ENCODE assay signal across 15 cellular contexts in the genomic region with DNA sequence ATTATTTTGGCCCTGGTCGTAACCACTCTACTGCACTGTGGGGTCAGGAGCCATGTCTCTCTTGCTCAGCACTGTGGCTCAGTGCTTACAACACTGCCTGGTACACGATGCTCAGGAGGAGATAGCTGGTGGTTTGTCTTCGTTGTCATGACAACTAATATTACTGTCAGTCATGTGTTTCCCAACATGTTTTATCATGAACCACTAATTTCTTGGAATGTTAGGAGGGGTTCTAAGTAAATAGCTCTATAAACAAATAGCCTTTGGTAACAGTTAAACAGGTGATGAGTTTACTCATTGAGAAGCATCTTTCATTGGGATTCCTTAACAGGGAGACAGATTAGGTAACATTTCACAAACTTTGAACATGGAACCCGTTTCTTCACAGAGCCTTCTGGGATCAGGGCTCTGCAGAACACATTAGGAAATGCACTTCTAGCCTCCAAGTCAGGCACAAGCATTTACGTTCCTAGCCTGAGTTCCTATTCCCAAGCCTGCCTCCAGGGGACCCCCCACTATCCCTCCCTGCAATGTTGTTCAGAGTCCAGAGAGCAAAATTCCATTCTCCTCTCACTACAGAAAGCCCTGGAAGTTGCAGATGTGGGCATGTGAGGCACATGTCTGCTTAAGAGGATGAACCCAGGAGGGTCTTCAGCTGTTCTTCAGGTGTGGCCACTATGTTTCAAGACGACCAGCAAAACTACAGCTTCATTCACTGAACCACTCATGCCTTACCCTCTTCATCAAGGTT. TPM values are rescaled to one million over a fixed set of nuclear protein-coding genes. Genes with fewer than 3 reads are reported as not detected.
A peak's percentile ranks its signal among the peaks of the same experiment; 100 is the strongest.
DNase-seq lines count a peak whose midpoint lies in the region; ATAC-seq, FAIRE-seq and TF ChIP-seq lines count a peak whose summit lies in the region.
"Had no signal": no experiment of that assay in that cellular context is flagged by ENCODE, and none has a peak within 500 bp of the region (broad histone marks: within the 10 kb centered on the region; RNA-seq: fewer than 3 reads in every experiment).

No MANE protein-coding gene starts in this region.

- no peak overlapping the region for H3K27ac Mint-ChIP-seq in astrocyte (ENCODE audit: unreplicated experiment)
- H3K27ac Mint-ChIP-seq in stimulated activated naive CD8-positive, alpha-beta T cell treated with anti-CD3 and anti-CD28 coated beads, Interleukin-15, amount 100 ng/mL, for 72 hours: no peak overlapping the region
- no peak overlapping the region for H3K27ac Mint-ChIP-seq in activated CD8-positive, alpha-beta T cell treated with anti-CD3 and anti-CD28 coated beads, Interleukin-2, amount 10 ng/mL, durations not matched to agents 7 days and 5 days
- H3K27ac Mint-ChIP-seq: stimulated activated memory B cell treated with anti-CD40 and anti-IgM and Interleukin-4, amounts not matched to agents 10 μg/mL and 1 μg/mL and 100 μg/mL, for 72 hours had no signal

- no peaks in the 10 kb centered on the region for H3K4me1 Mint-ChIP-seq in astrocyte (ENCODE audit: low read depth, unreplicated experiment)
- H3K4me1 Mint-ChIP-seq in stimulated activated naive CD8-positive, alpha-beta T cell treated with anti-CD3 and anti-CD28 coated beads, Interleukin-15, amount 100 ng/mL, for 72 hours: no peaks in the 10 kb centered on the region
- H3K4me1 Mint-ChIP-seq in activated CD8-positive, alpha-beta T cell treated with anti-CD3 and anti-CD28 coated beads, Interleukin-2, amount 10 ng/mL, durations not matched to agents 7 days and 5 days (ENCODE audit: low read depth): peaks cover 3% of the 10 kb centered on the region
- H3K4me1 Mint-ChIP-seq: CD14-positive monocyte; stimulated activated memory B cell treated with anti-CD40 and anti-IgM and Interleukin-4, amounts not matched to agents 10 μg/mL and 1 μg/mL and 100 μg/mL, for 72 hours had no signal

- peaks cover 6% of the 10 kb centered on the region for H3K9me3 Mint-ChIP-seq in astrocyte (ENCODE audit: unreplicated experiment)
- peaks cover 0 to 1% of the 10 kb centered on the region in 2 donors for H3K9me3 Mint-ChIP-seq in stimulated activated naive CD8-positive, alpha-beta T cell treated with anti-CD3 and anti-CD28 coated beads, Interleukin-15, amount 100 ng/mL, for 72 hours
- H3K9me3 Mint-ChIP-seq in activated CD8-positive, alpha-beta T cell treated with anti-CD3 and anti-CD28 coated beads, Interleukin-2, amount 10 ng/mL, durations not matched to agents 7 days and 5 days (ENCODE audit: insufficient read depth): peaks cover 5% of the 10 kb centered on the region

- FAIRE-seq in astrocyte (lab: Jason Lieb, UNC): no peak

- H3K9ac ChIP-seq in astrocyte (ENCODE audit: low read length): no peak overlapping the region
- H3K9ac ChIP-seq: KMS-11 had no signal

- no peaks in the 10 kb centered on the region for H3K27me3 Mint-ChIP-seq in astrocyte (ENCODE audit: low read depth, unreplicated experiment)
- H3K27me3 Mint-ChIP-seq in stimulated activated naive CD8-positive, alpha-beta T cell treated with anti-CD3 and anti-CD28 coated beads, Interleukin-15, amount 100 ng/mL, for 72 hours: no peaks in the 10 kb centered on the region
- H3K27me3 Mint-ChIP-seq in activated CD8-positive, alpha-beta T cell treated with anti-CD3 and anti-CD28 coated beads, Interleukin-2, amount 10 ng/mL, durations not matched to agents 7 days and 5 days (ENCODE audit: low read depth): no peaks in the 10 kb centered on the region
- H3K27me3 Mint-ChIP-seq: stimulated activated memory B cell treated with anti-CD40 and anti-IgM and Interleukin-4, amounts not matched to agents 10 μg/mL and 1 μg/mL and 100 μg/mL, for 72 hours had no signal

- no peak overlapping the region for H3K27ac ChIP-seq in astrocyte (ENCODE audit: low read depth, low read length)
- H3K27ac ChIP-seq: KMS-11 had no signal

- ATAC-seq in stimulated activated naive CD8-positive, alpha-beta T cell treated with anti-CD3 and anti-CD28 coated beads, Interleukin-15, amount 100 ng/mL, for 72 hours: no peak
- no peak for ATAC-seq in activated CD8-positive, alpha-beta T cell treated with anti-CD3 and anti-CD28 coated beads, Interleukin-2, amount 10 ng/mL, durations not matched to agents 7 days and 5 days
- ATAC-seq: stimulated activated memory B cell treated with anti-CD40 and anti-IgM and Interleukin-4, amounts not matched to agents 10 μg/mL and 1 μg/mL and 100 μg/mL, for 72 hours had no signal

- no peak overlapping the region for H2AFZ ChIP-seq in astrocyte (ENCODE audit: low read depth, low read length)

- H3K9me3 ChIP-seq in astrocyte (ENCODE audit: insufficient read depth, low read depth, low read length): peaks cover 2% of the 10 kb centered on the region

- CTCF ChIA-PET in HEK293T (lab: Yijun Ruan, JAX): interaction anchor here (0.6 kb wide), 1 partner anchor 283 kb away, joined by 3 read pairs; no protein-coding TSS in a partner anchor
- CTCF ChIA-PET in activated CD8-positive, alpha-beta T cell treated with anti-CD3 and anti-CD28 coated beads, Interleukin-2, amount 10 ng/mL, durations not matched to agents 7 days and 5 days (lab: Charles Lee): no interaction called here

- POLR2A ChIA-PET in HEK293T (lab: Yijun Ruan, JAX): no interaction called here
- POLR2A ChIA-PET in activated CD8-positive, alpha-beta T cell treated with anti-CD3 and anti-CD28 coated beads, Interleukin-2, amount 10 ng/mL, durations not matched to agents 7 days and 5 days (lab: Charles Lee): no interaction called here

- no peak overlapping the region for H3K4me3 Mint-ChIP-seq in astrocyte (ENCODE audit: unreplicated experiment)
- H3K4me3 Mint-ChIP-seq in stimulated activated naive CD8-positive, alpha-beta T cell treated with anti-CD3 and anti-CD28 coated beads, Interleukin-15, amount 100 ng/mL, for 72 hours: no peak overlapping the region
- H3K4me3 Mint-ChIP-seq in activated CD8-positive, alpha-beta T cell treated with anti-CD3 and anti-CD28 coated beads, Interleukin-2, amount 10 ng/mL, durations not matched to agents 7 days and 5 days: no peak overlapping the region
- H3K4me3 Mint-ChIP-seq: CD14-positive monocyte; stimulated activated memory B cell treated with anti-CD40 and anti-IgM and Interleukin-4, amounts not matched to agents 10 μg/mL and 1 μg/mL and 100 μg/mL, for 72 hours had no signal

- no peak overlapping the region for H3K4me3 ChIP-seq in astrocyte (ENCODE audit: insufficient read depth, low read depth, low read length)

- peaks cover 13% of the 10 kb centered on the region for H3K36me3 Mint-ChIP-seq in astrocyte (ENCODE audit: low read depth, unreplicated experiment)
- H3K36me3 Mint-ChIP-seq in activated CD8-positive, alpha-beta T cell treated with anti-CD3 and anti-CD28 coated beads, Interleukin-2, amount 10 ng/mL, durations not matched to agents 7 days and 5 days (ENCODE audit: low read depth): peaks cover 12% of the 10 kb centered on the region

- H3K27me3 ChIP-seq in astrocyte (ENCODE audit: insufficient read depth, low read length): no peaks in the 10 kb centered on the region

- no peaks in the 10 kb centered on the region for H3K36me3 ChIP-seq in astrocyte (ENCODE audit: insufficient read depth, low read length)

- H4K20me1 ChIP-seq in astrocyte (ENCODE audit: insufficient read depth, low read length): no peaks in the 10 kb centered on the region

- H3K4me2 ChIP-seq in astrocyte (ENCODE audit: low read length): no peak overlapping the region
- H3K4me2 ChIP-seq: KMS-11 had no signal

- H3K4me1 ChIP-seq in astrocyte (ENCODE audit: insufficient read depth, low read length): no peaks in the 10 kb centered on the region

- no peaks in the 10 kb centered on the region for H3K79me2 ChIP-seq in astrocyte (ENCODE audit: insufficient read depth, low read length)

- DNase-seq in AG08396 (ENCODE audit: low spot score) (peak; percentile 13), HEK293T (ENCODE audit: extremely low spot score) (peak; percentile 16), astrocyte (ENCODE audit: low read depth) (no peak), iPS-NIHi7 (ENCODE audit: extremely low spot score) (peak; percentile 63), amniotic stem cell (lab: John Stamatoyannopoulos, UW) (no peak)
- DNase-seq in stimulated activated naive CD8-positive, alpha-beta T cell treated with anti-CD3 and anti-CD28 coated beads, Interleukin-15, amount 100 ng/mL, for 72 hours: no peak
- no peak for DNase-seq in stimulated activated CD4-positive, alpha-beta T cell treated with anti-CD3 and anti-CD28 coated beads, Interleukin-12 subunit alpha, Interleukin-12 subunit beta, amount 100 ng/mL, for 4 hours
- DNase-seq in activated CD8-positive, alpha-beta T cell treated with anti-CD3 and anti-CD28 coated beads, Interleukin-2, amount 10 ng/mL, durations not matched to agents 7 days and 5 days: no peak
- DNase-seq: activated CD8-positive, alpha-beta memory T cell treated with anti-CD3 and anti-CD28 coated beads, Interleukin-2, amount 50 U/mL, for 4 hours; hippocampal formation; NCI-H748 treated with DMSO at 0.1 percent for 48 hours; T-helper 1 cell had no signal

- peak; percentile 9 for TF ChIP-seq CTCF in astrocyte (IDR thresholded peaks at IDR 0.05; ENCODE audit: insufficient read depth, low read depth, low read length)

TF ChIP-seq in HEK293T, 16 proteins besides CTCF, POLR2A, EP300 and RAD21:
- TF ChIP-seq FOXA1 (IDR thresholded peaks at IDR 0.05) (no peak), LEF1 (IDR thresholded peaks at IDR 0.05; ENCODE audit: borderline replicate concordance) (no peak), SP1 (IDR thresholded peaks at IDR 0.05) (no peak), TARDBP (IDR thresholded peaks at IDR 0.05) (no peak), HDGF (IDR thresholded peaks at IDR 0.05; ENCODE audit: borderline replicate concordance) (no peak), SUZ12 (IDR thresholded peaks at IDR 0.05) (no peak), ARNT (IDR thresholded peaks at IDR 0.05) (no peak), CTBP1 (IDR thresholded peaks at IDR 0.05; ENCODE audit: borderline replicate concordance) (no peak), L3MBTL2 (conservative IDR thresholded peaks at IDR 0.05) (no peak), ELF4 (IDR thresholded peaks at IDR 0.05) (no peak), NFRKB (IDR thresholded peaks at IDR 0.05) (no peak)
- TF ChIP-seq, protein P1, sequence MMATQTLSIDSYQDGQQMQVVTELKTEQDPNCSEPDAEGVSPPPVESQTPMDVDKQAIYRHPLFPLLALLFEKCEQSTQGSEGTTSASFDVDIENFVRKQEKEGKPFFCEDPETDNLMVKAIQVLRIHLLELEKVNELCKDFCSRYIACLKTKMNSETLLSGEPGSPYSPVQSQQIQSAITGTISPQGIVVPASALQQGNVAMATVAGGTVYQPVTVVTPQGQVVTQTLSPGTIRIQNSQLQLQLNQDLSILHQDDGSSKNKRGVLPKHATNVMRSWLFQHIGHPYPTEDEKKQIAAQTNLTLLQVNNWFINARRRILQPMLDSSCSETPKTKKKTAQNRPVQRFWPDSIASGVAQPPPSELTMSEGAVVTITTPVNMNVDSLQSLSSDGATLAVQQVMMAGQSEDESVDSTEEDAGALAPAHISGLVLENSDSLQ (IDR thresholded peaks at IDR 0.05): no peak

RNA-seq across cellular contexts. Expression of a gene that starts 6.4 kb away (rescaled TPM):
- 0.29 and 0.32 TPM in 2 replicates for total RNA-seq in astrocyte
- total RNA-seq in activated CD8-positive, alpha-beta T cell treated with anti-CD3 and anti-CD28 coated beads, Interleukin-2, amount 10 ng/mL, durations not matched to agents 7 days and 5 days: under 1 TPM; 0.37 to 0.73 TPM

Comparison
In these comparisons a context has a peak if more than half of its experiments do, and no peak if none do; other contexts are left out.
1. DNase-seq: peak in AG08396 (single experiment), HEK293T (single experiment) and iPS-NIHi7 (single experiment); none in astrocyte (single experiment), stimulated activated naive CD8-positive, alpha-beta T cell treated with anti-CD3 and anti-CD28 coated beads, Interleukin-15, amount 100 ng/mL, for 72 hours (0 of 2), amniotic stem cell (single experiment), stimulated activated CD4-positive, alpha-beta T cell treated with anti-CD3 and anti-CD28 coated beads, Interleukin-12 subunit alpha, Interleukin-12 subunit beta, amount 100 ng/mL, for 4 hours (single experiment) and activated CD8-positive, alpha-beta T cell treated with anti-CD3 and anti-CD28 coated beads, Interleukin-2, amount 10 ng/mL, durations not matched to agents 7 days and 5 days (single experiment).